9 cellular contexts compared by ENCODE assay signal in the genomic region with DNA sequence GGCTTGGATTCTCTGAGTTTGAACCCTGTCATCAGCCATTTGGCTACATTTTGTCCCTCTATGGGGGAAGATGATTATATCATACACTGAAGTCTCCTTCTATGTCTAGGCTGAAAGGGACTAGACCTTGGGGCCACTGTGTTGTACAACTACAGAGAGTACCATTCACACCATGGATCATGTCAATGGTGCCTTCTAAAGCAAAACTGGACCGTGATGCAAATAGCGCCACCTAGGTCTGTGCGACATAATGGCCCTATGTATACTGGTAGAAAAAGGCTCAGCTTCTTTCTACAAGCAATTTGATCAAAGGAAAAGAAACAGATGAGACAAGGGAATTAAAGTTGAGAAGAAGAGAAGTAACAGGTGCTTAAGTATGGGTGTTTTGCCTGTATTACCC.
DNase-seq lines count a peak whose midpoint lies in the region; ATAC-seq and TF ChIP-seq lines count a peak whose summit lies in the region.
"Had no signal": no experiment of that assay in that cellular context is flagged by ENCODE, and none has a peak within 500 bp of the region (broad histone marks: within the 10 kb centered on the region; RNA-seq: fewer than 3 reads in every experiment).

No MANE protein-coding gene starts in this region.

- CTCF ChIA-PET in OCI-LY7 (lab: Charles Lee; ENCODE audit: unreplicated experiment) = no interaction called here

- no TSS peak for BruUV-seq in OCI-LY7 (replicated peaks; lab: Mats Ljungman, UMichigan)

- H3K4me2 ChIP-seq in OCI-LY7 (ENCODE audit: low read length) = no peak overlapping the region

- no peaks in the 10 kb centered on the region for H3K9me2 ChIP-seq in OCI-LY7 (ENCODE audit: insufficient read depth, low read length)

- peak; percentile 74 for TF ChIP-seq CTCF in OCI-LY7 (conservative IDR thresholded peaks at IDR 0.05; ENCODE audit: low read length)

- H3K9me3 ChIP-seq in OCI-LY7 (ENCODE audit: low read length) = no peaks in the 10 kb centered on the region

- H3K79me2 ChIP-seq in OCI-LY7 (ENCODE audit: insufficient read depth, low read depth, low read length) = no peaks in the 10 kb centered on the region

- H3K4me1 ChIP-seq in OCI-LY7 (ENCODE audit: insufficient read depth, low read length, poor library complexity, severe bottlenecking) = no peaks in the 10 kb centered on the region

- DNase-seq in SKM-1 treated with dmso at 0.1 percent for 144 hours (lab: John Stamatoyannopoulos, UW; ENCODE audit: unreplicated experiment) = peak; percentile 10
- DNase-seq in SKM-1 (lab: John Stamatoyannopoulos, UW; ENCODE audit: unreplicated experiment) = no peak
- DNase-seq in OCI-LY7 (ENCODE audit: low spot score) = peak; percentile 13
- peak; percentile 6 for DNase-seq in fibroblast of gingiva (ENCODE audit: low read depth)
- DNase-seq in stimulated activated CD4-positive, alpha-beta T cell treated with anti-CD3 and anti-CD28 coated beads, Interleukin-4, amount 100 ng/mL, for 48 hours (ENCODE audit: low read depth in 2 of 2) = peak; percentile 11 to 23
- no peak for DNase-seq in KG1 (lab: John Stamatoyannopoulos, UW)
- DNase-seq in sciatic nerve (ENCODE audit: low spot score) = no peak
- no peak for DNase-seq in H4 (ENCODE audit: low spot score)
- DNase-seq: DMS79 treated with DMSO at 0.1 percent for 48 hours had no signal

- no peaks in the 10 kb centered on the region for H4K20me1 ChIP-seq in OCI-LY7 (ENCODE audit: insufficient read depth, low read length)

- POLR2A ChIA-PET in OCI-LY7 (lab: Charles Lee) = no interaction called here

- no peak overlapping the region for H3K27ac ChIP-seq in OCI-LY7 (ENCODE audit: low read depth, low read length, poor library complexity, severe bottlenecking)

- no peaks in the 10 kb centered on the region for H3K36me3 ChIP-seq in OCI-LY7 (ENCODE audit: insufficient read depth, low read length)

- no peak overlapping the region for H2AFZ ChIP-seq in OCI-LY7 (ENCODE audit: low read length)

- no peak overlapping the region for H3K4me3 ChIP-seq in OCI-LY7 (ENCODE audit: low read depth, low read length, poor library complexity, severe bottlenecking)

- ATAC-seq in sciatic nerve = no peak

- intact Hi-C loops in OCI-LY7 (cut with micrococcal nuclease; ENCODE audit: unreplicated experiment) (no loop called here), sciatic nerve (cut with DNase I) (no loop called here)

Comparison
In these comparisons a context has a peak if more than half of its experiments do, and no peak if none do; other contexts are left out.
1. DNase-seq: peak in SKM-1 treated with dmso at 0.1 percent for 144 hours (single experiment), OCI-LY7 (single experiment), fibroblast of gingiva (single experiment) and stimulated activated CD4-positive, alpha-beta T cell treated with anti-CD3 and anti-CD28 coated beads, Interleukin-4, amount 100 ng/mL, for 48 hours (2 of 2); none in SKM-1 (single experiment), KG1 (single experiment), sciatic nerve (single experiment) and H4 (single experiment).